In the genomic region with DNA sequence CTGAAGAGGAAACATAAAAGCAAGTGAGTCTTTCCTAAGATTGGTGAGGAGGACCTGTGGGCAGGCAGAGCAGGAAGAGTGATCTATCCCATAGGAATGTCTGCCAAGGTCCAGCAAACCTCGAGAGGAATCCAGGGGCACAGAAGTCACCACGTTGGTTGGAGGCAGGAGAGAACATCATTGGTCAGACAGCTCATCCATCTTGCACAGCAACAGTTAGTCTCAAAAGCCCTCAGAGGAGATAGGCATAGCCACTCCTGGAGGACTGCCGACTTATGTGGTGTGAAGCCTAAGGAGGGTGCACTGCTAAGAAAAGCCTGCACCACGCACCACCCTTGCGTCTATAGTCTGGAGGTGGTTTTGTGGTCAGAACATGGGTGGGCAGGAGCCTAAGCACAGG, we compare ENCODE assay signal across 12 cellular contexts.
DNase-seq lines count a peak whose midpoint lies in the region; ATAC-seq, FAIRE-seq and TF ChIP-seq lines count a peak whose summit lies in the region.
"Had no signal": no experiment of that assay in that cellular context is flagged by ENCODE, and none has a peak within 500 bp of the region (broad histone marks: within the 10 kb centered on the region; RNA-seq: fewer than 3 reads in every experiment).

No MANE protein-coding gene starts in this region.

- ATAC-seq in GM19452 (IDR thresholded peaks at IDR 0.05; ENCODE audit: unreplicated experiment): no peak

- no peak for FAIRE-seq in small intestine (lab: Jason Lieb, UNC)

- H2AFZ ChIP-seq in neural progenitor cell (replicated peaks): no peak overlapping the region

- no peak overlapping the region for H3K9ac ChIP-seq in BLaER1 treated with 17β-estradiol and CSF1 and Interleukin-3, amounts not matched to agents 10 nM and 100 nM
- no peak overlapping the region for H3K9ac ChIP-seq in neural progenitor cell

- no peaks in the 10 kb centered on the region for H3K79me2 ChIP-seq in neural progenitor cell (ENCODE audit: low read depth)

- no peaks in the 10 kb centered on the region for H3K36me3 ChIP-seq in BLaER1 treated with 17β-estradiol and CSF1 and Interleukin-3, amounts not matched to agents 10 nM and 100 nM
- no peaks in the 10 kb centered on the region for H3K36me3 ChIP-seq in neural progenitor cell
- H3K36me3 ChIP-seq in small intestine (ENCODE audit: control insufficient read depth in 2 of 2, insufficient read depth in 2 of 2, low read length in 2 of 2): no peaks in the 10 kb centered on the region
- H3K36me3 ChIP-seq: right atrium auricular region had no signal

- DNase-seq in M059J (ENCODE audit: low read depth): peak; percentile 100
- no peak for DNase-seq in chondrocyte (ENCODE audit: low spot score)
- no peak for DNase-seq in neural progenitor cell (ENCODE audit: low spot score)
- DNase-seq in HuH-7.5 (ENCODE audit: low spot score): no peak
- no peak for DNase-seq in small intestine
- DNase-seq in effector CD8-positive, alpha-beta T cell (lab: John Stamatoyannopoulos, UW): no peak
- DNase-seq: activated CD8-positive, alpha-beta memory T cell treated with anti-CD3 and anti-CD28 coated beads, Interleukin-2, amount 50 U/mL, for 48 hours; anterior cingulate cortex; DMS 273 treated with DMSO at 0.1 percent for 48 hours had no signal

- no peaks in the 10 kb centered on the region for H3K36me3 Mint-ChIP-seq in chondrocyte (ENCODE audit: low read depth)
- H3K36me3 Mint-ChIP-seq in neural progenitor cell: no peaks in the 10 kb centered on the region

- peak overlapping the region in 6 of 11 experiments; percentile 13 to 56 (median 41); a peak in 9 of 22 replicates for H3K4me2 ChIP-seq in BLaER1 treated with 17β-estradiol and CSF1 and Interleukin-3, amounts not matched to agents 10 nM and 100 nM
- no peak overlapping the region for H3K4me2 ChIP-seq in neural progenitor cell

- no peaks in the 10 kb centered on the region for H4K20me1 ChIP-seq in BLaER1 treated with 17β-estradiol and CSF1 and Interleukin-3, amounts not matched to agents 10 nM and 100 nM
- H4K20me1 ChIP-seq in neural progenitor cell (ENCODE audit: low read depth): no peaks in the 10 kb centered on the region

- no peak overlapping the region for H3K27ac ChIP-seq in BLaER1 treated with 17β-estradiol and CSF1 and Interleukin-3, amounts not matched to agents 10 nM and 100 nM
- H3K27ac ChIP-seq in neural progenitor cell (no peak overlapping the region), small intestine (ENCODE audit: low read depth in 1 of 2, low read length in 1 of 2) (no peak overlapping the region)
- H3K27ac ChIP-seq: right atrium auricular region had no signal

- H3K27me3 Mint-ChIP-seq in chondrocyte (ENCODE audit: low read depth) (no peaks in the 10 kb centered on the region), neural progenitor cell (ENCODE audit: insufficient read depth, low read depth) (no peaks in the 10 kb centered on the region)

- no peak overlapping the region for H3K4me3 ChIP-seq in BLaER1 treated with 17β-estradiol and CSF1 and Interleukin-3, amounts not matched to agents 10 nM and 100 nM
- H3K4me3 ChIP-seq in neural progenitor cell (no peak overlapping the region), small intestine (ENCODE audit: low read depth in 1 of 2, low read length in 2 of 2) (no peak overlapping the region)
- H3K4me3 ChIP-seq: right atrium auricular region had no signal

- H3K4me3 Mint-ChIP-seq in chondrocyte (ENCODE audit: unreplicated experiment) (no peak overlapping the region), neural progenitor cell (no peak overlapping the region)

- H3K27ac Mint-ChIP-seq in chondrocyte (ENCODE audit: unreplicated experiment): peak overlapping the region; percentile 46
- H3K27ac Mint-ChIP-seq in neural progenitor cell: peak overlapping the region; percentile 73

- H3K9me3 ChIP-seq in BLaER1 treated with 17β-estradiol and CSF1 and Interleukin-3, amounts not matched to agents 10 nM and 100 nM (replicated peaks in 1 of 11): peaks cover 4 to 8% (median 7%) of the 10 kb centered on the region in 11 experiments; a peak in 20 of 22 replicates
- H3K9me3 ChIP-seq in neural progenitor cell (ENCODE audit: low read depth) (peaks cover 7% of the 10 kb centered on the region), small intestine (ENCODE audit: control insufficient read depth, low read depth) (no peaks in the 10 kb centered on the region)

- peaks cover 2% of the 10 kb centered on the region for H3K9me3 Mint-ChIP-seq in chondrocyte (ENCODE audit: low read depth)
- H3K9me3 Mint-ChIP-seq in neural progenitor cell: peaks cover 9% of the 10 kb centered on the region

- no peak for TF ChIP-seq CTCF in chondrocyte (IDR thresholded peaks at IDR 0.05)
- TF ChIP-seq CTCF in neural progenitor cell (IDR thresholded peaks at IDR 0.05): no peak

- H3K4me1 Mint-ChIP-seq in chondrocyte (ENCODE audit: low read depth): peaks cover 44% of the 10 kb centered on the region
- H3K4me1 Mint-ChIP-seq in neural progenitor cell: peaks cover 42% of the 10 kb centered on the region

- WGBS in small intestine, 3 donors: 65 to 75% (median 69%) methylated on average over 5 of the region's 5 CpGs

- H3K27me3 ChIP-seq in BLaER1 treated with 17β-estradiol and CSF1 and Interleukin-3, amounts not matched to agents 10 nM and 100 nM: no peaks in the 10 kb centered on the region
- H3K27me3 ChIP-seq in neural progenitor cell (no peaks in the 10 kb centered on the region), small intestine (ENCODE audit: control insufficient read depth in 2 of 2, insufficient read depth in 2 of 2, low read length in 2 of 2) (no peaks in the 10 kb centered on the region)
- H3K27me3 ChIP-seq: right atrium auricular region had no signal

- peaks cover 0 to 28% (median 8%) of the 10 kb centered on the region in 10 experiments; a peak in 10 of 20 replicates for H3K4me1 ChIP-seq in BLaER1 treated with 17β-estradiol and CSF1 and Interleukin-3, amounts not matched to agents 10 nM and 100 nM
- peaks cover 21% of the 10 kb centered on the region for H3K4me1 ChIP-seq in neural progenitor cell
- no peaks in the 10 kb centered on the region for H3K4me1 ChIP-seq in small intestine (ENCODE audit: control insufficient read depth in 2 of 2, insufficient read depth in 1 of 2, low read depth in 1 of 2, low read length in 1 of 2)
- H3K4me1 ChIP-seq: right atrium auricular region had no signal

- peaks cover 13% of the 10 kb centered on the region for H3F3A ChIP-seq in neural progenitor cell (ENCODE audit: low read depth)
